In genomic region chr14:23617539-23617938, GRCh38 we compare ENCODE assay signal across 8 cellular contexts. TPM values are rescaled to one million over a fixed set of nuclear protein-coding genes. Genes with fewer than 3 reads are reported as not detected.
"Had no signal": no experiment of that assay in that cellular context is flagged by ENCODE, and none has a peak within 500 bp of the region (broad histone marks: within the 10 kb centered on the region; RNA-seq: fewer than 3 reads in every experiment).

No MANE protein-coding gene starts in this region.

- H3K4me3 ChIP-seq: GM23338 had no signal

- ATAC-seq: GM23338 had no signal

- H3K9me3 Mint-ChIP-seq: IgD-negative memory B cell had no signal

- H3K27ac Mint-ChIP-seq: GM23338, H9, IgD-negative memory B cell had no signal

- H3K4me3 Mint-ChIP-seq: GM23338, H9, IgD-negative memory B cell had no signal

- H3K4me1 Mint-ChIP-seq: H9 had no signal

- H2AFZ ChIP-seq: GM23338 had no signal

- H3K36me3 Mint-ChIP-seq: IgD-negative memory B cell had no signal

- FAIRE-seq: H1, H54, HTR-8/SVneo had no signal

- H3K4me2 ChIP-seq: GM23338 had no signal

- DNase-seq: H9, HCEC 1CT had no signal

RNA-seq across cellular contexts. Expression of gene DHRS2, which starts 18.6 kb away (rescaled TPM):
- polyA plus RNA-seq: IgD-negative memory B cell had no signal

RNA-seq across cellular contexts. Expression of gene JPH4, which starts 38.9 kb away (rescaled TPM):
- total RNA-seq: HT-29 had no signal
